In the genomic region with DNA sequence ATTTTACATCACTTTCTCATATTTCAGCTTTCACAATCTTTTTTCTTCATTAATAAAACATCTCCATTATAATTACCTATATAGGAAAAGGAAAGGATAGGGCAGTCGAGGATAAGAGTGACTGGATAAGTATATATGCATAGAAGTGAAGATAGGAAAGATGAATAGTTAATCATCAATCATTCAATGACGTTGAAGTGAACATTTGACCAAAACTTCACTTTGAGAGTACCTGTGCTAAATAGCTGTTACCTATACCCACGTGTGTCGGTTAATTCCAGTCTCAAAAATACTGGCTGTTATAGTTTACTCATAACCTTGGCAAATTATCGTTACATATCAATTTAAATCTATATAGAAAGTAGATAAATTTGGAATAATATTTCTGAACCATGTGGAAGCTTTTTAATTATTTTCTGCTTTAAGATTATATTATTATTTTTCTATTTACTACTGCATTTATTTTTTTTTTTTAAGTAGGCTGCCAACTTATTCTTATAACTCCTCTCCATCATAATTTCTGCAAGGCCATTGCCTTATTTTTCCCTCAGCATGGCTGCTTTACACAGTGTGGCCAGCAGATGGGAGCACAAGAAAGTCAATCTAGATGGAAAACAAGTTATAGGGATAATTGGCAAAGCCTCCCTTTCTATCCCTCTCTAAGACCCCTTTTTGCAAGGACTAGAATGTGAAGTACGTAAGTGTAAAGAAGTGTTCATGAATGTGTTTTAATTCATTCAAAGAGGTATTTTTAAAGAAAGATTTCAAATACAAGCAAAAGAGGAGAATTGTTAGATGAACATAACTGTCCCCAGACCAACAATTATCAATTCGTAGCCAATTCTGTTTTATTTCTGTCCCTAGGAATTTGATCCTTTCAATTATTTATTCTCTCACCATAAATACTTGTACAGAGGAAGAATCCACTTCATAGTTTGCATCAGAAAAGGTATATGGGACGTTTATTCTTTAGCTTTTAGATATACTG, we compare ENCODE assay signal across 9 cellular contexts.
DNase-seq lines count a peak whose midpoint lies in the region; TF ChIP-seq lines count a peak whose summit lies in the region.
"Had no signal": no experiment of that assay in that cellular context is flagged by ENCODE, and none has a peak within 500 bp of the region (broad histone marks: within the 10 kb centered on the region; RNA-seq: fewer than 3 reads in every experiment).

No MANE protein-coding gene starts in this region.

- DNase-seq in NCI-H2107 treated with DMSO at 0.1 percent for 48 hours (lab: John Stamatoyannopoulos, UW; ENCODE audit: unreplicated experiment), result peak; percentile 42
- DNase-seq in NCI-H2107 (lab: John Stamatoyannopoulos, UW), result no peak
- peak; percentile 56 for DNase-seq in NCI-H1694 treated with DMSO at 0.1 percent for 48 hours (lab: John Stamatoyannopoulos, UW)
- peak; percentile 57 for DNase-seq in astrocyte of the hippocampus (ENCODE audit: low read depth, low spot score)
- DNase-seq in putamen (ENCODE audit: low spot score), result no peak
- DNase-seq in stimulated activated CD4-positive, alpha-beta T cell treated with anti-CD3 and anti-CD28 coated beads, Interleukin-2, amount 100 ng/mL, for 24 hours, result no peak
- DNase-seq in colonic mucosa, result no peak
- DNase-seq: CD4-positive, CD25-positive, alpha-beta regulatory T cell had no signal

- H3K4me3 ChIP-seq in liver (ENCODE audit: low read depth in 1 of 3, low read length in 3 of 3) (no peak overlapping the region), colonic mucosa (no peak overlapping the region)

- H3K27ac ChIP-seq in liver (ENCODE audit: low read depth in 1 of 2, low read length in 2 of 2) (no peak overlapping the region), colonic mucosa (no peak overlapping the region)

- H3K27me3 ChIP-seq in liver (ENCODE audit: control insufficient read depth in 4 of 4, insufficient read depth in 4 of 4, low read length in 3 of 4) (no peaks in the 10 kb centered on the region), colonic mucosa (no peaks in the 10 kb centered on the region)

- H3K9me3 ChIP-seq in liver (ENCODE audit: control insufficient read depth in 4 of 4, low read length in 3 of 4), result no peaks in the 10 kb centered on the region
- H3K9me3 ChIP-seq in colonic mucosa, result no peaks in the 10 kb centered on the region

- peaks cover 0 to 9% (median 2%) of the 10 kb centered on the region in 4 donors for H3K4me1 ChIP-seq in liver (ENCODE audit: control insufficient read depth in 4 of 4, insufficient read depth in 4 of 4, low read length in 3 of 4)
- H3K4me1 ChIP-seq in colonic mucosa, result no peaks in the 10 kb centered on the region

- H3K9ac ChIP-seq in liver (ENCODE audit: low read depth in 1 of 2, low read length in 2 of 2) (no peak overlapping the region), colonic mucosa (ENCODE audit: low read depth in 2 of 2, low read length in 2 of 2) (no peak overlapping the region)

- H3K36me3 ChIP-seq in liver (ENCODE audit: control insufficient read depth in 4 of 4, insufficient read depth in 3 of 4, low read depth in 1 of 4, low read length in 3 of 4) (peaks cover 0 to 4% (median 0%) of the 10 kb centered on the region in 4 donors), colonic mucosa (no peaks in the 10 kb centered on the region)

- TF ChIP-seq CTCF in liver (IDR thresholded peaks at IDR 0.05; ENCODE audit: low read depth, low read length, missing input control) (peak; percentile 79), colonic mucosa (IDR thresholded peaks at IDR 0.05) (no peak)

- intact Hi-C loops in colonic mucosa (cut with DNase I), result no loop called here

- TF ChIP-seq RAD21 in liver (IDR thresholded peaks at IDR 0.05), result peak; percentile 84 to 85

- WGBS in liver, result 50% methylated on average over 8 of the region's 8 CpGs

TF ChIP-seq in liver, 16 proteins besides CTCF, POLR2A, EP300 and RAD21:
- TF ChIP-seq, protein P1, sequence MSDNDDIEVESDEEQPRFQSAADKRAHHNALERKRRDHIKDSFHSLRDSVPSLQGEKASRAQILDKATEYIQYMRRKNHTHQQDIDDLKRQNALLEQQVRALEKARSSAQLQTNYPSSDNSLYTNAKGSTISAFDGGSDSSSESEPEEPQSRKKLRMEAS (IDR thresholded peaks at IDR 0.05), result no peak
- TF ChIP-seq ATF3 (IDR thresholded peaks at IDR 0.05) (no peak), NR2F2 (IDR thresholded peaks at IDR 0.05) (no peak)

Comparison
In these comparisons a context has a peak if more than half of its experiments do, and no peak if none do; other contexts are left out.
1. DNase-seq: peak in NCI-H2107 treated with DMSO at 0.1 percent for 48 hours (single experiment), NCI-H1694 treated with DMSO at 0.1 percent for 48 hours (single experiment) and astrocyte of the hippocampus (single experiment); none in NCI-H2107 (single experiment), putamen (single experiment), stimulated activated CD4-positive, alpha-beta T cell treated with anti-CD3 and anti-CD28 coated beads, Interleukin-2, amount 100 ng/mL, for 24 hours (0 of 2) and colonic mucosa (single experiment).